Comparison of ENCODE assay signal across 12 cellular contexts in the genomic region with DNA sequence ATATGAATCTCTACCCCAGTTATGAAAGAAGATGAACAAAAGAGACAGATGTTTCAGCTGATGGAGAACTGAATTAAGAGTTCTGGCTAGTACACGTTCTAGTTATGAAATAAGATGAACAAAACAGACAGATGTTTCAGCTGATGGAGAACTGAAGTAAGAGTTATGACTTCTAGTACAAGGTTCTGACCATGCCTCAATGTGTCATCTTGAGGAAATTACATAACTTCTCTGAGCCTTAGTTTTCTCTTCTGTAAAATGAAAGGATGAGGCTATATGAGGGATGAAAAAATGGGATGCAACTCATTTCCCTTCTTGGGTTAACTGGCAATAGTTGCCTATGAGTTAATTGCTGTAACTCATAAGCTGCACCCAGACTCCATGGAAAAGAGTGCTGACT.
DNase-seq lines count a peak whose midpoint lies in the region; ATAC-seq and TF ChIP-seq lines count a peak whose summit lies in the region.
"Had no signal": no experiment of that assay in that cellular context is flagged by ENCODE, and none has a peak within 500 bp of the region (broad histone marks: within the 10 kb centered on the region; RNA-seq: fewer than 3 reads in every experiment).

No MANE protein-coding gene starts in this region.

- no peak overlapping the region for H3K27ac ChIP-seq in HCT116 (ENCODE audit: low read depth, low read length)
- H3K27ac ChIP-seq in SJSA1: peak overlapping the region; percentile 82
- peak overlapping the region; percentile 42 for H3K27ac ChIP-seq in stomach smooth muscle (ENCODE audit: low read length)

- intact Hi-C loops in HCT116 (cut with micrococcal nuclease): no loop called here
- intact Hi-C loops in left ventricle myocardium superior (cut with micrococcal nuclease): no loop called here

- no peak for DNase-seq in HCT116 (ENCODE audit: low read depth, low spot score)
- no peak for DNase-seq in SJSA1 (ENCODE audit: low read depth in 1 of 2, low spot score in 2 of 2)
- DNase-seq in left ventricle myocardium superior: no peak
- DNase-seq in activated CD4-positive, alpha-beta T cell treated with anti-CD3 and anti-CD28 coated beads, Interleukin-2, amount 50 U/mL, for 48 hours: no peak
- no peak for DNase-seq in hepatic stellate cell (ENCODE audit: low spot score)
- no peak for DNase-seq in DMS 273 treated with DMSO at 0.1 percent for 48 hours (lab: John Stamatoyannopoulos, UW)
- DNase-seq: activated CD4-positive, CD25-positive, alpha-beta regulatory T cell; activated T-cell treated with anti-CD3 and anti-CD28 coated beads for 4 hours; effector memory CD8-positive, alpha-beta T cell; mesendoderm; NCI-H1092 treated with DMSO at 0.1 percent for 48 hours had no signal

- TF ChIP-seq CTCF in HCT116 (IDR thresholded peaks at IDR 0.05 in 2 of 3, conservative IDR thresholded peaks at IDR 0.05 in 1 of 3; ENCODE audit: borderline replicate concordance in 1 of 3, insufficient read depth in 1 of 3, low read depth in 2 of 3, low read length in 2 of 3): no peak

- H3K9me2 ChIP-seq in HCT116 (ENCODE audit: insufficient read depth): no peaks in the 10 kb centered on the region

- peak overlapping the region; percentile 24 for H2AFZ ChIP-seq in HCT116 (ENCODE audit: low read depth, low read length, poor library complexity, severe bottlenecking)

- H3K36me3 ChIP-seq in HCT116 (ENCODE audit: control insufficient read depth in 1 of 2, insufficient read depth in 2 of 2, low read length in 2 of 2) (no peaks in the 10 kb centered on the region), SJSA1 (no peaks in the 10 kb centered on the region), stomach smooth muscle (ENCODE audit: control insufficient read depth in 2 of 2, insufficient read depth in 2 of 2, low read length in 2 of 2) (no peaks in the 10 kb centered on the region)

- TF ChIP-seq POLR2A in HCT116 (IDR thresholded peaks at IDR 0.05; ENCODE audit: borderline replicate concordance, extremely low read depth, insufficient read depth, insufficient read length): no peak

- H3K4me2 ChIP-seq in HCT116 (ENCODE audit: low read length): no peak overlapping the region

- no peak overlapping the region for H3K9ac ChIP-seq in HCT116 (ENCODE audit: low read length)
- H3K9ac ChIP-seq in stomach smooth muscle (ENCODE audit: low read length in 2 of 2): no peak overlapping the region

- no TSS peak for BruUV-seq in HCT116 (replicated peaks; lab: Mats Ljungman, UMichigan)

- TF ChIP-seq RAD21 in HCT116 (IDR thresholded peaks at IDR 0.05; ENCODE audit: low read depth): no peak

- H3K27me3 ChIP-seq in HCT116 (ENCODE audit: insufficient read depth, low read length): no peaks in the 10 kb centered on the region
- no peaks in the 10 kb centered on the region for H3K27me3 ChIP-seq in SJSA1 (replicated peaks)
- H3K27me3 ChIP-seq in stomach smooth muscle (ENCODE audit: control insufficient read depth in 1 of 2, insufficient read depth in 2 of 2, low read length in 2 of 2): no peaks in the 10 kb centered on the region

- H4K20me1 ChIP-seq in HCT116 (ENCODE audit: insufficient read depth): no peaks in the 10 kb centered on the region

- ATAC-seq in HCT116: no peak
- peak; percentile 65 for ATAC-seq in left ventricle myocardium superior
- ATAC-seq: effector memory CD8-positive, alpha-beta T cell had no signal

- RAD21 ChIA-PET in HCT116 (lab: Charles Lee; ENCODE audit: low non-redundant PET in 1 of 2, low total read pairs in 2 of 2, uncharacterized antibody in 2 of 2, unreplicated experiment in 2 of 2): no interaction called here

- CTCF ChIA-PET in HCT116 (lab: Charles Lee): interaction anchor here (0.9 kb wide), 1 partner anchor 64 kb away, joined by 3 read pairs; no protein-coding TSS in a partner anchor

- no peaks in the 10 kb centered on the region for H3K79me2 ChIP-seq in HCT116 (ENCODE audit: insufficient read depth, low read length)

- no peak overlapping the region for H3K4me3 ChIP-seq in HCT116 (replicated peaks in 1 of 2; ENCODE audit: low read depth in 1 of 2, low read length in 2 of 2)
- no peak overlapping the region for H3K4me3 ChIP-seq in SJSA1
- no peak overlapping the region for H3K4me3 ChIP-seq in stomach smooth muscle (ENCODE audit: low read length in 2 of 2)

- POLR2A ChIA-PET in HCT116 (lab: Charles Lee): no interaction called here

- H3K9me3 ChIP-seq in HCT116 (ENCODE audit: control insufficient read depth in 1 of 2, insufficient read depth in 1 of 2, low read depth in 1 of 2, low read length in 2 of 2): no peaks in the 10 kb centered on the region
- H3K9me3 ChIP-seq in SJSA1 (replicated peaks): 0 out of 2 replicates have a peak, but pooled peaks cover 3% of the 10 kb centered on the region
- peaks cover 0 to 3% of the 10 kb centered on the region in 2 donors for H3K9me3 ChIP-seq in stomach smooth muscle (ENCODE audit: control insufficient read depth in 2 of 2, low read length in 2 of 2)

- H3K4me1 ChIP-seq in HCT116 (ENCODE audit: control insufficient read depth in 1 of 2, insufficient read depth in 2 of 2, low read length in 2 of 2): peaks cover 3 to 14% of the 10 kb centered on the region in 2 experiments; a peak in 2 of 4 replicates
- peaks cover 23% of the 10 kb centered on the region for H3K4me1 ChIP-seq in SJSA1 (replicated peaks)
- peaks cover 4% of the 10 kb centered on the region for H3K4me1 ChIP-seq in stomach smooth muscle (ENCODE audit: control insufficient read depth, insufficient read depth, low read length)

TF ChIP-seq in HCT116, 20 proteins besides CTCF, POLR2A, EP300 and RAD21:
- TF ChIP-seq EZH2phosphoT487 (IDR thresholded peaks at IDR 0.05; ENCODE audit: borderline replicate concordance): no peak
- TF ChIP-seq EZH2 (IDR thresholded peaks at IDR 0.05): no peak
- no peak for TF ChIP-seq EGR1 (IDR thresholded peaks at IDR 0.05; ENCODE audit: low read depth)
- no peak for TF ChIP-seq SP1 (IDR thresholded peaks at IDR 0.05; ENCODE audit: low read depth)
